In the genomic region with DNA sequence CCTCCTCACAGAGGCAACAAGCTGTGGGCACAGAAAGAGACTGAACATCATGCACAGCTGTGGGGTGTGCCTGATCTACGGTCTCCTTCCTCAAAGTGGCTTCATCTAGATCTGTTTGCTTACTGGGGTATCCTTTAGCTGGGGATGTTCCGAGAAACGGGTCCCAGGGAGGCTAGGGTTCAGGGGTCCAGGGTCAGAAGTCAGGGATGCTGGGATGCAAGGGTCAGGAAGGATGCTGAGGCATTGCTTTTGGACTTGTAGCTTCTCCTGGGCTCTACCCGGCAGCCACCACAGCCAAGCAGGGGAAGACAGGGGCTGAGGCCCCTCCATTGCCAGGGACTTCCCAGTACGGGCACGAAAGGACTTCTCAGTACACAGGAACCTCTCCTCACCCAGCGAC, we compare ENCODE assay signal across 24 cellular contexts. TPM values are rescaled to one million over a fixed set of nuclear protein-coding genes. Genes with fewer than 3 reads are reported as not detected.
"Had no signal": no experiment of that assay in that cellular context is flagged by ENCODE, and none has a peak within 500 bp of the region (broad histone marks: within the 10 kb centered on the region; RNA-seq: fewer than 3 reads in every experiment).

No MANE protein-coding gene starts in this region.

- H3K9me3 ChIP-seq: SK-N-SH had no signal

- DNase-seq: Kasumi-1, MM.1S, NCI-H1092 treated with DMSO at 0.1 percent for 48 hours, NCI-H1436, NCI-H187, NCI-H2029, NCI-H2081 treated with DMSO at 0.1 percent for 48 hours, NCI-H2171, NCI-H226, NCI-H446, NCI-H510A, NCI-H524 treated with DMSO at 0.1 percent for 48 hours, NCI-H69, NCI-H774, RPMI8226, SHP77, SK-N-SH had no signal

- FAIRE-seq: HTR-8/SVneo, K562, RCC 7860 had no signal

- ATAC-seq: K562 had no signal

- H3K27ac ChIP-seq: HL-60, KMS-11 had no signal

- H3K4me2 ChIP-seq: KMS-11, SK-N-SH had no signal

- H3K4me3 ChIP-seq: K562 had no signal

RNA-seq across cellular contexts. Expression of a gene that starts 6.6 kb away (rescaled TPM):
- total RNA-seq: K562, M059J, SK-MEL-5 had no signal
